1 cellular context compared by ENCODE assay signal in genomic region chr4:18458465-18458864, GRCh38.
TF ChIP-seq lines count a peak whose summit lies in the region.

No MANE protein-coding gene starts in this region.

TF ChIP-seq in K562, 482 proteins besides CTCF, POLR2A, EP300 and RAD21 (continued from another document):
- TF ChIP-seq ZNF518B (CRISPR knock-in tag; IDR thresholded peaks at IDR 0.05) (no peak), ZNF717 (CRISPR knock-in tag; IDR thresholded peaks at IDR 0.05) (no peak), TEAD2 (tag; IDR thresholded peaks at IDR 0.05) (no peak), ETV6 (IDR thresholded peaks at IDR 0.05; ENCODE audit: borderline replicate concordance in 1 of 2, low read depth in 2 of 2, low read length in 1 of 2) (no peak), ETV6 (CRISPR knock-in tag; IDR thresholded peaks at IDR 0.05; ENCODE audit: borderline replicate concordance) (no peak), STAT5B (CRISPR knock-in tag; IDR thresholded peaks at IDR 0.05) (no peak), YY1 (IDR thresholded peaks at IDR 0.05; ENCODE audit: borderline replicate concordance in 1 of 3, control insufficient read depth in 1 of 3, extremely low read depth in 1 of 3, insufficient read depth in 3 of 3, insufficient read length in 1 of 3, insufficient replicate concordance in 2 of 3, low read depth in 1 of 3, low read length in 2 of 3) (no peak), ARID1B (IDR thresholded peaks at IDR 0.05) (no peak), ZNF431 (CRISPR knock-in tag; IDR thresholded peaks at IDR 0.05) (no peak), ZNF316 (IDR thresholded peaks at IDR 0.05) (peak; percentile 51), ARID2 (IDR thresholded peaks at IDR 0.05) (no peak), PCBP1 (IDR thresholded peaks at IDR 0.05; ENCODE audit: low read depth, low read length, poor library complexity, severe bottlenecking) (no peak), DMBX1 (CRISPR knock-in tag; IDR thresholded peaks at IDR 0.05; ENCODE audit: borderline replicate concordance) (no peak), ZBTB40 (IDR thresholded peaks at IDR 0.05) (no peak), ZBTB40 (CRISPR knock-in tag; IDR thresholded peaks at IDR 0.05) (no peak), E2F5 (CRISPR knock-in tag; IDR thresholded peaks at IDR 0.05) (no peak), MNT (conservative IDR thresholded peaks at IDR 0.05) (no peak), ZNF3 (CRISPR knock-in tag; IDR thresholded peaks at IDR 0.05) (no peak), REST (CRISPR knock-in tag; IDR thresholded peaks at IDR 0.05; ENCODE audit: low read depth) (no peak), TOE1 (IDR thresholded peaks at IDR 0.05; ENCODE audit: borderline replicate concordance) (no peak), TOE1 (CRISPR knock-in tag; IDR thresholded peaks at IDR 0.05; ENCODE audit: borderline replicate concordance, low read depth) (no peak), MAZ (CRISPR knock-in tag; conservative IDR thresholded peaks at IDR 0.05 in 1 of 2, IDR thresholded peaks at IDR 0.05 in 1 of 2) (no peak), MTA1 (IDR thresholded peaks at IDR 0.05; ENCODE audit: borderline replicate concordance) (no peak), ZNF354B (CRISPR knock-in tag; IDR thresholded peaks at IDR 0.05) (no peak), SIRT6 (IDR thresholded peaks at IDR 0.05; ENCODE audit: low read depth, low read length) (no peak), ZNF589 (CRISPR knock-in tag; IDR thresholded peaks at IDR 0.05; ENCODE audit: low read depth) (no peak), MAX (CRISPR knock-in tag; IDR thresholded peaks at IDR 0.05) (no peak), ZNF778 (CRISPR knock-in tag; IDR thresholded peaks at IDR 0.05) (no peak), SRSF9 (IDR thresholded peaks at IDR 0.05; ENCODE audit: borderline replicate concordance, low read depth, low read length) (no peak), PRPF4 (IDR thresholded peaks at IDR 0.05; ENCODE audit: insufficient read depth, low read depth, low read length, poor library complexity, severe bottlenecking) (no peak), ZNF311 (CRISPR knock-in tag; IDR thresholded peaks at IDR 0.05) (no peak), THRB (CRISPR knock-in tag; conservative IDR thresholded peaks at IDR 0.05) (no peak)
